ENCODE assay signal across 8 cellular contexts in the genomic region with DNA sequence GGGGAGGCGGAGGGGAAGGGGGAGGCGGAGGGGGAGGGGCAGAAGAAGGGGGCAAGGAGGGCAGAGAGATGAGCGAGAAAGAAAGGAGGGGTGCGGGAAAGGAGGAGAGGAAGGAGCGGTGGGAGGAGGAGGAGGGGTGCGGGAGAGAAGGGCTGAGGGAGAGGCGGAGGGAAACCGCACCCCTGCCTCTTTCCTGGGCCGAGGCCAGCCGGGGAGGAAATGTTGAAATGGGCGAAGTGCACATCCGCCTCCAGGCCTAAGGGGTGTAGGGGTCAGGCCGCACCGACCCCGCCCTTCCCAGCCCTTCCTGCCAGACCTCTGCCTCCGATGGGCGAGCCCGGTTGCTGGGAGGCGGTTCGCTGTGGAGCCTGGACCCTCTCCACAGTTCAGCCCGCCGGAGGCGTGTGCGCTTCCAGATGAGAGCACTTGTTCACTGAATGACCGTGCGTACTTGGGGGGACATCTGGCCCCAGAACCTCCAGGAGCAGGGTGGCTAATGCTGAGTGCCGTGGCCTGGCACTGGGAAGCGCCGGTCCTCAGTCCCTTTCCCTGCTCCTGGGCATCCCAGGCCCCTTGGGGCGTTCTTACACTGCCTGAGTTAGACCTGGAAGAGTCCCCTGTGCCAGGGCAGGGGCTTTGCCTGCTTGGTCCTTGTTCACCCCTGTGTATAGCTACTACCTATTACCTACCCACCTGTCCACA.
A peak's percentile ranks its signal among the peaks of the same experiment; 100 is the strongest.
DNase-seq lines count a peak whose midpoint lies in the region; ATAC-seq and TF ChIP-seq lines count a peak whose summit lies in the region.

No MANE protein-coding gene starts in this region.

- peak overlapping the region; percentile 98 for H3K27ac ChIP-seq in left ventricle myocardium inferior (replicated peaks)
- peak overlapping the region; percentile 87 to 88 for H3K27ac ChIP-seq in prostate gland

- intact Hi-C loops in left ventricle myocardium inferior (cut with micrococcal nuclease), result no loop called here
- intact Hi-C loops in prostate gland (cut with DNase I), result loop anchor here (5.0 to 10.0 kb wide), 3 partner anchors 111 to 271 kb away; a partner anchor contains a TSS

- TF ChIP-seq CTCF in left ventricle myocardium inferior (IDR thresholded peaks at IDR 0.05; ENCODE audit: borderline replicate concordance), result no peak
- TF ChIP-seq CTCF in prostate gland (IDR thresholded peaks at IDR 0.05), result no peak

- peak; percentile 45 for ATAC-seq in GM19395 (IDR thresholded peaks at IDR 0.05; ENCODE audit: unreplicated experiment)
- ATAC-seq in HG03521 (IDR thresholded peaks at IDR 0.05; ENCODE audit: unreplicated experiment), result peak; percentile 31

- no peak for TF ChIP-seq POLR2A in prostate gland (IDR thresholded peaks at IDR 0.05)

- DNase-seq in COLO668 (lab: John Stamatoyannopoulos, UW; ENCODE audit: unreplicated experiment), result peak; percentile 75
- DNase-seq in RPMI7951 (ENCODE audit: low read depth), result peak; percentile 93
- peak; percentile 57 for DNase-seq in adipocyte (ENCODE audit: low read depth)
- DNase-seq in left ventricle myocardium inferior, result peak; percentile 95
- DNase-seq in prostate gland (ENCODE audit: low spot score), result peak; percentile 49
- no peak for DNase-seq in NCI-H187 treated with DMSO at 0.1 percent for 48 hours (lab: John Stamatoyannopoulos, UW)

- H3K36me3 ChIP-seq in adipocyte (ENCODE audit: control insufficient read depth, insufficient read depth, low read length, severe bottlenecking), result no peaks in the 10 kb centered on the region
- no peaks in the 10 kb centered on the region for H3K36me3 ChIP-seq in left ventricle myocardium inferior
- no peaks in the 10 kb centered on the region for H3K36me3 ChIP-seq in prostate gland

- 17% methylated on average over 29 of the region's 30 CpGs for WGBS in prostate gland

- H3K4me1 ChIP-seq in adipocyte (ENCODE audit: control insufficient read depth, insufficient read depth, low read length) (peaks cover 36% of the 10 kb centered on the region), left ventricle myocardium inferior (peaks cover 57% of the 10 kb centered on the region), prostate gland (replicated peaks) (peaks cover 16% of the 10 kb centered on the region)

- peak overlapping the region; percentile 65 for H3K4me3 ChIP-seq in adipocyte (ENCODE audit: low read length)
- peak overlapping the region; percentile 69 for H3K4me3 ChIP-seq in left ventricle myocardium inferior
- peak overlapping the region; percentile 36 to 48 for H3K4me3 ChIP-seq in prostate gland

- peak overlapping the region; percentile 71 for H3K9ac ChIP-seq in adipocyte (ENCODE audit: low read length)

- no peaks in the 10 kb centered on the region for H3K27me3 ChIP-seq in adipocyte (replicated peaks; ENCODE audit: control insufficient read depth, insufficient read depth, low read length)
- H3K27me3 ChIP-seq in left ventricle myocardium inferior (ENCODE audit: low read depth), result no peaks in the 10 kb centered on the region
- no peaks in the 10 kb centered on the region for H3K27me3 ChIP-seq in prostate gland (replicated peaks; ENCODE audit: insufficient read depth)

- H3K9me3 ChIP-seq in adipocyte (ENCODE audit: control insufficient read depth, low read length) (peaks cover 3% of the 10 kb centered on the region), left ventricle myocardium inferior (replicated peaks) (peaks cover 4% of the 10 kb centered on the region), prostate gland (no peaks in the 10 kb centered on the region)
